Comparison of ENCODE assay signal across 8 cellular contexts in the genomic region with DNA sequence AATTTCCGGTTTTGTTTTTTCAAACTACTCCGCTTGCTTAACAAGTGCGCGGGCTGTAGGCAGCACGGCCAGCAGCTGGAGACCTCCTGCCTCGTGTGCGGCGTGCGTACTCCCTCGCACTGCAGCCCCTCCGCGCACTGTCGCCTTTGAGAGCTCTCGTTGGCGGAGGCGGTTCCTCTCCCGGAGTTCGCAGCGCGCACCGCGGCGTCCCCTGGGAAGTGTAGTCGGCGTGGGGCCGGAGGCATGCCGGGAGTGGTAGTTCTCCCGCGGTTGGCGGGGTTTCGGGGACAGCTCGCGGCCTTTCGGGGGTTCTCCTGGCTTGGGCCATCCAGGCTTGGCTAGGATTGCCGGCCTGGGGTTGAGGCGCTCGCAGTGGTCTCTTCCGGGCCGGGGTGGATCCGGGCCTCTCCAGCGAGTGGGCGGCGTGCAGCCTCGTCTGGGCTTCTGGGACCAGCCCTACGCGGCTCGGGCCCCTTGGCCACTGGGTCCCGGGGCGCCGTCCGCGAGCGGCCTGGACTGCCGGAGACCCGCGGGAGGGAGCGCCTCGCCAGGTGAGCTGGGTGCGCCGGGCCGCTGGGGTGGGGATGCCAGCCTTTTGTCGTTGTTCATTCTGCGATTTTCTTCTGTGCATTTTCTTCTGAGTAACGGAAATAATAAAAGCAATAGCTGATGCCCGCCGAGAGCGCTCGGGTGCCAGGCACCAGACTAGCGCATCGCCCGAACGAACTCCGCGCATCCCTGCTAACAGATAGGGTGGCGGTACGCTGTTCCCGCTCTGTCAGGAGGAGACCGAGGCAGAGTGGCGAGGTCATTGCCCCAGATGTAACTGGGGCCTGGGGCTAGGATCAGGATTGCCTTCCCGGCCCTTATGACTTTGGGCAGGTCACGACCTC. TPM values are rescaled to one million over a fixed set of nuclear protein-coding genes. Genes with fewer than 3 reads are reported as not detected.
DNase-seq lines count a peak whose midpoint lies in the region; ATAC-seq and TF ChIP-seq lines count a peak whose summit lies in the region.

TSS of gene ZNF354C (plus strand) at position 258 of the 893 bp plus-strand sequence. CDS start 1,696 bp downstream, outside the sequence.

- H3K9me3 Mint-ChIP-seq in Calu3 (ENCODE audit: low read depth, unreplicated experiment) = peaks cover 24% of the 10 kb centered on the region
- H3K9me3 Mint-ChIP-seq in activated naive CD8-positive, alpha-beta T cell (ENCODE audit: low read depth) = peaks cover 8% of the 10 kb centered on the region
- H3K9me3 Mint-ChIP-seq in stimulated activated naive CD8-positive, alpha-beta T cell treated with anti-CD3 and anti-CD28 coated beads, Interleukin-15, Interleukin-2, amounts not matched to agents 100 ng/mL and 50 ng/mL, for 24 hours = peaks cover 19% of the 10 kb centered on the region

- no peak for TF ChIP-seq CTCF in Calu3 (IDR thresholded peaks at IDR 0.05; ENCODE audit: unreplicated experiment)

- peaks cover 11% of the 10 kb centered on the region for H3K36me3 Mint-ChIP-seq in Calu3 (ENCODE audit: insufficient read depth, unreplicated experiment)
- peaks cover 29% of the 10 kb centered on the region for H3K36me3 Mint-ChIP-seq in activated naive CD8-positive, alpha-beta T cell
- peaks cover 54% of the 10 kb centered on the region for H3K36me3 Mint-ChIP-seq in stimulated activated naive CD8-positive, alpha-beta T cell treated with anti-CD3 and anti-CD28 coated beads, Interleukin-15, Interleukin-2, amounts not matched to agents 100 ng/mL and 50 ng/mL, for 24 hours (ENCODE audit: low read depth)

- no peak within 1 kb of the TSS for H2BK12ac ChIP-seq in neuronal stem cell (ENCODE audit: low read length)

- H4K91ac ChIP-seq in neuronal stem cell (ENCODE audit: low read depth, low read length, poor library complexity) = no peak within 1 kb of the TSS

- H3K27ac Mint-ChIP-seq in Calu3 (ENCODE audit: unreplicated experiment) = no peak within 1 kb of the TSS
- peak within 1 kb of the TSS; percentile 91 for H3K27ac Mint-ChIP-seq in activated naive CD8-positive, alpha-beta T cell
- peak within 1 kb of the TSS; percentile 76 for H3K27ac Mint-ChIP-seq in stimulated activated naive CD8-positive, alpha-beta T cell treated with anti-CD3 and anti-CD28 coated beads, Interleukin-15, Interleukin-2, amounts not matched to agents 100 ng/mL and 50 ng/mL, for 24 hours

- peak within 1 kb of the TSS; percentile 97 for H2AFZ ChIP-seq in neuronal stem cell (ENCODE audit: low read length)

- peaks cover 4 to 40% of the 10 kb centered on the region in 2 donors for H3K36me3 ChIP-seq in neuronal stem cell (replicated peaks in 1 of 2; ENCODE audit: control insufficient read depth in 2 of 2, insufficient read depth in 2 of 2, low read length in 2 of 2)

- peak; percentile 86 for DNase-seq in Calu3
- DNase-seq in SK-MEL-5 (ENCODE audit: low read depth, low spot score) = peak; percentile 69
- peak; percentile 86 for DNase-seq in globus pallidus (ENCODE audit: low spot score)
- peak; percentile 68 for DNase-seq in neuronal stem cell (ENCODE audit: low spot score)

- H3K9me3 ChIP-seq in neuronal stem cell (replicated peaks in 1 of 2; ENCODE audit: control insufficient read depth in 2 of 2, insufficient read depth in 1 of 2, low read depth in 1 of 2, low read length in 2 of 2) = peaks cover 26 to 57% of the 10 kb centered on the region in 2 donors

- peak within 1 kb of the TSS; percentile 24 for H2BK120ac ChIP-seq in neuronal stem cell (ENCODE audit: low read depth, low read length)

- peak within 1 kb of the TSS; percentile 86 for H3K18ac ChIP-seq in neuronal stem cell (ENCODE audit: low read length)

- in situ Hi-C loops in SK-MEL-5 (cut with HindIII; ENCODE audit: low pct_unique_long_range_greater_than_20kb, low sequenced_read_pairs) = no loop called here

- H3K4me3 ChIP-seq in neuronal stem cell (ENCODE audit: low read length in 2 of 2) = peak within 1 kb of the TSS; percentile 87 to 88

- intact Hi-C loops in Calu3 (cut with micrococcal nuclease; ENCODE audit: unreplicated experiment) = no loop called here

- CTCF ChIA-PET in Calu3 (lab: Charles Lee) = interaction anchor here (0.7 kb wide), 1 partner anchor 432 kb away, joined by 3 read pairs; no protein-coding TSS in a partner anchor

- H3K27ac ChIP-seq in neuronal stem cell (replicated peaks; ENCODE audit: low read length) = no peak within 1 kb of the TSS

- no CpG with 5 or more reads among the region's 81 CpGs for WGBS in neuronal stem cell (ENCODE audit: extremely low coverage in 2 of 2, insufficient read length in 2 of 2, insufficient replicate concordance in 1 of 2), 2 donors

- H2AK5ac ChIP-seq in neuronal stem cell (ENCODE audit: low read depth, low read length) = peak within 1 kb of the TSS; percentile 48

- no peaks in the 10 kb centered on the region for H3K27me3 Mint-ChIP-seq in Calu3 (ENCODE audit: unreplicated experiment)
- peaks cover 2% of the 10 kb centered on the region for H3K27me3 Mint-ChIP-seq in activated naive CD8-positive, alpha-beta T cell
- no peaks in the 10 kb centered on the region for H3K27me3 Mint-ChIP-seq in stimulated activated naive CD8-positive, alpha-beta T cell treated with anti-CD3 and anti-CD28 coated beads, Interleukin-15, Interleukin-2, amounts not matched to agents 100 ng/mL and 50 ng/mL, for 24 hours

- ATAC-seq in HG02943 (IDR thresholded peaks at IDR 0.05; ENCODE audit: low read depth, unreplicated experiment) (peak; percentile 65), HG02840 (IDR thresholded peaks at IDR 0.05; ENCODE audit: low FRiP score, unreplicated experiment) (no peak)

- peak within 1 kb of the TSS; percentile 65 for H3K4me2 ChIP-seq in neuronal stem cell (ENCODE audit: insufficient read depth, low read length, poor library complexity, severe bottlenecking)

- BruUV-seq in Calu3 (replicated peaks; lab: Mats Ljungman, UMichigan) = no TSS peak

- no peaks in the 10 kb centered on the region for H3K79me1 ChIP-seq in neuronal stem cell (ENCODE audit: low read depth, low read length)

- H3K4me1 Mint-ChIP-seq in Calu3 (ENCODE audit: low read depth, unreplicated experiment) = no peaks in the 10 kb centered on the region
- H3K4me1 Mint-ChIP-seq in activated naive CD8-positive, alpha-beta T cell (ENCODE audit: low read depth) = peaks cover 26% of the 10 kb centered on the region
- peaks cover 17% of the 10 kb centered on the region for H3K4me1 Mint-ChIP-seq in stimulated activated naive CD8-positive, alpha-beta T cell treated with anti-CD3 and anti-CD28 coated beads, Interleukin-15, Interleukin-2, amounts not matched to agents 100 ng/mL and 50 ng/mL, for 24 hours (ENCODE audit: low read depth)

- H3K4ac ChIP-seq in neuronal stem cell (ENCODE audit: low read length) = no peak within 1 kb of the TSS

- no peak within 1 kb of the TSS for H2BK15ac ChIP-seq in neuronal stem cell (ENCODE audit: low read length)

- peaks cover 0 to 7% of the 10 kb centered on the region in 2 donors for H3K4me1 ChIP-seq in neuronal stem cell (ENCODE audit: control insufficient read depth in 2 of 2, insufficient read depth in 1 of 2, low read depth in 1 of 2, low read length in 2 of 2)

- no peak within 1 kb of the TSS for H3K14ac ChIP-seq in neuronal stem cell (ENCODE audit: low read length)

- H3K9ac ChIP-seq in neuronal stem cell (ENCODE audit: low read depth, low read length, poor library complexity) = peak within 1 kb of the TSS; percentile 76

- no peak within 1 kb of the TSS for H4K8ac ChIP-seq in neuronal stem cell (ENCODE audit: low read depth, low read length)

- H3K4me3 Mint-ChIP-seq in Calu3 (ENCODE audit: low read depth, unreplicated experiment) = peak within 1 kb of the TSS; percentile 73
- H3K4me3 Mint-ChIP-seq in activated naive CD8-positive, alpha-beta T cell = peak within 1 kb of the TSS; percentile 91
- peak within 1 kb of the TSS; percentile 85 for H3K4me3 Mint-ChIP-seq in stimulated activated naive CD8-positive, alpha-beta T cell treated with anti-CD3 and anti-CD28 coated beads, Interleukin-15, Interleukin-2, amounts not matched to agents 100 ng/mL and 50 ng/mL, for 24 hours

- peak within 1 kb of the TSS; percentile 58 for H3K23ac ChIP-seq in neuronal stem cell (ENCODE audit: low read depth, low read length, poor library complexity)

- no peak within 1 kb of the TSS for H2BK5ac ChIP-seq in neuronal stem cell (ENCODE audit: low read length)

- H3K27me3 ChIP-seq in neuronal stem cell (ENCODE audit: control insufficient read depth in 3 of 3, insufficient read depth in 3 of 3, low read depth in 1 of 3, low read length in 3 of 3) = no peaks in the 10 kb centered on the region

RNA-seq across cellular contexts. Expression of gene ZNF354C, which starts in this region (rescaled TPM):
- total RNA-seq in Calu3 (2022) = 2.1 and 2.4 TPM in 2 replicates
- 1.9 and 2.1 TPM in 2 replicates for total RNA-seq in SK-MEL-5 (2014; rRNA removed; shearing (Covaris generic))
- 0.98 and 1.3 TPM in 2 replicates for polyA plus RNA-seq in SK-MEL-5 (2015; cell fraction: cytosol; rRNA removed)
- 6.1 TPM in 2 replicates for polyA plus RNA-seq in SK-MEL-5 (2015; cell fraction: nucleus; rRNA removed)
- polyA plus RNA-seq in neuronal stem cell (2013, experiment 1 of 2) = 7.4 TPM
- 7.4 TPM for polyA plus RNA-seq in neuronal stem cell (2013, experiment 2 of 2)
